ENCODE assay signal across 7 cellular contexts in the genomic region with DNA sequence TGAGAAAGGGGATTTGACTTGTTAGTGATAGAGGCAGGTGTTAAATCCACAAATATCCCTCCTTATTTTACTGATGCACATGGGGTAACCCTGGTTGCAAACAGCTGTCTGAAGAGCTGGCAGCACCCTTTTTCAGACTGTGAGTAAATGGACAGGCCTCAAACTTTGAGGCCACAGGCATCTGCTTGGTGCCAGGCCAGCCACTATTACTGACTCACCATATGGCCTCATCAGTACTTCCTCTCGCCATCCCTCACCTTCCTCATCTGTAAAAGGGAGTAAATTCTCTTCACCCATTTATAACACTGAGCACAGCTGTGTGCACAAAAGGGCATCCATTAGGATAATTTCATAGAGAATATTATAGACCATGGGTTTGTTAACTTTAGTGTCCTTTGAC.
A peak's percentile ranks its signal among the peaks of the same experiment; 100 is the strongest.
DNase-seq lines count a peak whose midpoint lies in the region; ATAC-seq and TF ChIP-seq lines count a peak whose summit lies in the region.

No MANE protein-coding gene starts in this region.

- no peak overlapping the region for H3K4me3 Mint-ChIP-seq in stimulated activated memory B cell treated with anti-CD40 and anti-IgM and Interleukin-4, amounts not matched to agents 10 μg/mL and 1 μg/mL and 100 μg/mL, for 72 hours

- peaks cover 68% of the 10 kb centered on the region for H3K4me1 Mint-ChIP-seq in stimulated activated memory B cell treated with anti-CD40 and anti-IgM and Interleukin-4, amounts not matched to agents 10 μg/mL and 1 μg/mL and 100 μg/mL, for 72 hours

- ATAC-seq in stimulated activated memory B cell treated with anti-CD40 and anti-IgM and Interleukin-4, amounts not matched to agents 10 μg/mL and 1 μg/mL and 100 μg/mL, for 72 hours, result no peak
- ATAC-seq in GM21619 (IDR thresholded peaks at IDR 0.05; ENCODE audit: unreplicated experiment) (no peak), HG03378 (IDR thresholded peaks at IDR 0.05; ENCODE audit: unreplicated experiment) (no peak)
- ATAC-seq in activated CD4-positive, CD25-positive, alpha-beta regulatory T cell treated with anti-CD3 and anti-CD28 coated beads, Interleukin-2, amount 50 U/mL, for 24 hours, result no peak

- TF ChIP-seq CTCF in fibroblast of mammary gland (conservative IDR thresholded peaks at IDR 0.05; ENCODE audit: control insufficient read depth, insufficient read depth, low read depth, low read length), result no peak

- H3K27ac Mint-ChIP-seq in stimulated activated memory B cell treated with anti-CD40 and anti-IgM and Interleukin-4, amounts not matched to agents 10 μg/mL and 1 μg/mL and 100 μg/mL, for 72 hours, result peak overlapping the region; percentile 85

- no peak overlapping the region for H3K4me3 ChIP-seq in fibroblast of mammary gland (ENCODE audit: control insufficient read depth, low read depth, low read length)

- H3K9me3 Mint-ChIP-seq in stimulated activated memory B cell treated with anti-CD40 and anti-IgM and Interleukin-4, amounts not matched to agents 10 μg/mL and 1 μg/mL and 100 μg/mL, for 72 hours, result no peaks in the 10 kb centered on the region

- H3K27me3 Mint-ChIP-seq in stimulated activated memory B cell treated with anti-CD40 and anti-IgM and Interleukin-4, amounts not matched to agents 10 μg/mL and 1 μg/mL and 100 μg/mL, for 72 hours, result no peaks in the 10 kb centered on the region

- no peaks in the 10 kb centered on the region for H3K36me3 Mint-ChIP-seq in stimulated activated memory B cell treated with anti-CD40 and anti-IgM and Interleukin-4, amounts not matched to agents 10 μg/mL and 1 μg/mL and 100 μg/mL, for 72 hours

- DNase-seq in HK-2 (ENCODE audit: unreplicated experiment), result peak; percentile 56
- DNase-seq in SIG-M5 treated with dmso at 0.1 percent for 504 hours (lab: John Stamatoyannopoulos, UW; ENCODE audit: unreplicated experiment), result peak; percentile 82
- DNase-seq in fibroblast of mammary gland (ENCODE audit: low read depth), result peak; percentile 84
